In genomic region chr11:12963789-12964536, GRCh38 we compare ENCODE assay signal across 9 cellular contexts. TPM values are rescaled to one million over a fixed set of nuclear protein-coding genes. Genes with fewer than 3 reads are reported as not detected.
DNase-seq lines count a peak whose midpoint lies in the region; ATAC-seq, FAIRE-seq and TF ChIP-seq lines count a peak whose summit lies in the region.
"Had no signal": no experiment of that assay in that cellular context is flagged by ENCODE, and none has a peak within 500 bp of the region (broad histone marks: within the 10 kb centered on the region; RNA-seq: fewer than 3 reads in every experiment).

No MANE protein-coding gene starts in this region.

- H3K9ac ChIP-seq in kidney (ENCODE audit: low read length in 2 of 2), result no peak overlapping the region
- H3K9ac ChIP-seq: BLaER1 treated with 17β-estradiol and CSF1 and Interleukin-3, amounts not matched to agents 10 nM and 100 nM had no signal

- ATAC-seq in HG02571 (IDR thresholded peaks at IDR 0.05; ENCODE audit: unreplicated experiment), result peak; percentile 81

- H3K27ac ChIP-seq in VCaP, result peak overlapping the region; percentile 15; the same call in 1 of the 2 replicates
- no peak overlapping the region for H3K27ac ChIP-seq in kidney (ENCODE audit: low read depth in 2 of 2, low read length in 2 of 2)
- H3K27ac ChIP-seq: BLaER1 treated with 17β-estradiol and CSF1 and Interleukin-3, amounts not matched to agents 10 nM and 100 nM had no signal

- H3K36me3 ChIP-seq in kidney (ENCODE audit: control insufficient read depth in 1 of 2, insufficient read depth in 2 of 2, low read length in 2 of 2), result no peaks in the 10 kb centered on the region
- H3K36me3 ChIP-seq: BLaER1 treated with 17β-estradiol and CSF1 and Interleukin-3, amounts not matched to agents 10 nM and 100 nM had no signal

- in situ Hi-C loops in T47D (cut with HindIII; ENCODE audit: low pct_unique_long_range_greater_than_20kb, low sequenced_read_pairs), result no loop called here

- TF ChIP-seq CTCF in VCaP (conservative IDR thresholded peaks at IDR 0.05) (peak; percentile 89), kidney (IDR thresholded peaks at IDR 0.05; ENCODE audit: borderline replicate concordance, extremely low read depth, insufficient read depth) (peak; percentile 88)

- no peaks in the 10 kb centered on the region for H3K9me3 ChIP-seq in kidney (ENCODE audit: control insufficient read depth in 1 of 2, low read length in 2 of 2)
- H3K9me3 ChIP-seq: BLaER1 treated with 17β-estradiol and CSF1 and Interleukin-3, amounts not matched to agents 10 nM and 100 nM had no signal

- FAIRE-seq in kidney (lab: Jason Lieb, UNC), result no peak

- no peak overlapping the region for H3K4me3 ChIP-seq in kidney (ENCODE audit: low read length in 2 of 2)
- H3K4me3 ChIP-seq: BLaER1 treated with 17β-estradiol and CSF1 and Interleukin-3, amounts not matched to agents 10 nM and 100 nM had no signal

- peaks cover 0 to 7% of the 10 kb centered on the region in 2 donors for H3K4me1 ChIP-seq in kidney (ENCODE audit: control insufficient read depth in 1 of 2, insufficient read depth in 1 of 2, low read depth in 1 of 2, low read length in 2 of 2)

- intact Hi-C loops in kidney (cut with DNase I), result no loop called here

- peak; percentile 64 to 88 (median 79) for DNase-seq in NCI-H1417 (lab: John Stamatoyannopoulos, UW)
- DNase-seq in NCI-H1417 treated with DMSO at 0.1 percent for 48 hours (lab: John Stamatoyannopoulos, UW), result no peak
- peak; percentile 54 for DNase-seq in NCI-H1105 treated with DMSO at 0.1 percent for 48 hours (lab: John Stamatoyannopoulos, UW)
- DNase-seq in T47D (ENCODE audit: low read depth in 1 of 2, low spot score in 1 of 2), result peak; percentile 50 to 70
- no peak for DNase-seq in kidney
- DNase-seq in stimulated activated CD4-positive, alpha-beta T cell treated with anti-CD3 and anti-CD28 coated beads, Interleukin-1b, Interleukin-23, amount 100 ng/mL, for 48 hours, result peak; percentile 60

RNA-seq across cellular contexts. Expression of gene RASSF10, which starts 45.2 kb away (rescaled TPM):
- 9.7 TPM for total RNA-seq in kidney
- polyA plus RNA-seq in kidney (ENCODE audit: insufficient read depth, low read depth, low replicate concordance), result 6.1 TPM

Comparison
In these comparisons a context has a peak if more than half of its experiments do, and no peak if none do; other contexts are left out.
1. DNase-seq: peak in NCI-H1417 (3 of 3), NCI-H1105 treated with DMSO at 0.1 percent for 48 hours (single experiment), T47D (2 of 2) and stimulated activated CD4-positive, alpha-beta T cell treated with anti-CD3 and anti-CD28 coated beads, Interleukin-1b, Interleukin-23, amount 100 ng/mL, for 48 hours (single experiment); none in NCI-H1417 treated with DMSO at 0.1 percent for 48 hours (single experiment) and kidney (single experiment).